In genomic region chr14:54767139-54767431, GRCh38 we compare ENCODE assay signal across 14 cellular contexts.
"Had no signal": no experiment of that assay in that cellular context is flagged by ENCODE, and none has a peak within 500 bp of the region (broad histone marks: within the 10 kb centered on the region; RNA-seq: fewer than 3 reads in every experiment).

No MANE protein-coding gene starts in this region.

- H3K9me3 ChIP-seq: breast epithelium, left lung, transverse colon had no signal

- H3K4me1 ChIP-seq: breast epithelium, left lung had no signal

- ATAC-seq: foreskin keratinocyte, left lung had no signal

- H3K36me3 Mint-ChIP-seq: activated naive CD4-positive, alpha-beta T cell treated with anti-CD3 and anti-CD28 coated beads, Interleukin-2, amount 10 ng/mL, durations not matched to agents 7 days and 5 days had no signal

- H3K4me3 Mint-ChIP-seq: activated naive CD4-positive, alpha-beta T cell treated with anti-CD3 and anti-CD28 coated beads, Interleukin-2, amount 10 ng/mL, durations not matched to agents 7 days and 5 days; mesothelial cell of epicardium; neural crest cell had no signal

- H3K9me3 Mint-ChIP-seq: activated naive CD4-positive, alpha-beta T cell treated with anti-CD3 and anti-CD28 coated beads, Interleukin-2, amount 10 ng/mL, durations not matched to agents 7 days and 5 days; mesothelial cell of epicardium; neural crest cell had no signal

- H3K27me3 ChIP-seq: breast epithelium, foreskin keratinocyte, left lung, transverse colon had no signal

- H3K27ac ChIP-seq: foreskin keratinocyte, left lung, transverse colon had no signal

- H3K27ac Mint-ChIP-seq: activated naive CD4-positive, alpha-beta T cell treated with anti-CD3 and anti-CD28 coated beads, Interleukin-2, amount 10 ng/mL, durations not matched to agents 7 days and 5 days; mesothelial cell of epicardium had no signal

- H3K36me3 ChIP-seq: breast epithelium, left lung, transverse colon had no signal

- DNase-seq: activated CD4-positive, CD25-positive, alpha-beta regulatory T cell; activated CD8-positive, alpha-beta memory T cell treated with anti-CD3 and anti-CD28 coated beads, Interleukin-2, amount 50 U/mL, for 48 hours; foreskin keratinocyte; islet precursor cell; left lung; SIG-M5; stimulated activated CD4-positive, alpha-beta T cell treated with anti-CD3 and anti-CD28 coated beads, Interleukin-2, amount 100 ng/mL, for 48 hours; stimulated activated CD8-positive, alpha-beta memory T cell treated with anti-CD3 and anti-CD28 coated beads, Interleukin-4, amount 100 ng/mL, for 48 hours; transverse colon had no signal

- FAIRE-seq: RCC 7860 had no signal

- H3K4me1 Mint-ChIP-seq: neural crest cell had no signal

- H3K4me3 ChIP-seq: breast epithelium, left lung, transverse colon had no signal
